8 cellular contexts compared by ENCODE assay signal in the genomic region with DNA sequence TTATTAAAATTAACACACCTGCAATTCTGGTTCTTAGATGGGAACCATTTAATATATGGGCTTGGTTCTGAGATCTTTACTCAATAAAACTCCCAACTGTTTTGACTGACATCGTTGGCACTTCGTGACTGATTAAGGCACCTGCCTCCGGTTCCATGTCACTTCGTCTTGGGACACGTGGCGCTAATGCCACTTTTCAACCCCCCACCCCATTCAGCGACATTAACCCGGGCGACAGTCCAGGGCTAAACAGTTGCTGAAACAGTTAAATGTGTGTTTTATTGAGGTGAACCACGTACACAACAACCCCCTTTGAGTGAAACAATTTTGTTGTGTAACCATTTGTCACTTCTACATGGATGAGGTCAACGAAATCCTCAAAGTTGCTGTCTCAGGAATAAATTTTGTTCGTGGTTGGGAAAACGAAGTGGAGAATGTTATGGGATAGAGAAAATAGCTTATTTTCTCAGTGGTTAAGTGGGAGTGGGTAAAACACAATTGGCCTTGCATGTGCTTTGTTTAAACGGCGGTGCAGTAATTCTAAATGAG. TPM values are rescaled to one million over a fixed set of nuclear protein-coding genes. Genes with fewer than 3 reads are reported as not detected.
DNase-seq lines count a peak whose midpoint lies in the region; ATAC-seq lines count a peak whose summit lies in the region.

No MANE protein-coding gene starts in this region.

- H3K4me1 ChIP-seq in thymus (ENCODE audit: control insufficient read depth, insufficient read depth, low read length) = peaks cover 9% of the 10 kb centered on the region

- peak overlapping the region; percentile 54 for H3K4me3 ChIP-seq in thymus (ENCODE audit: low read length)

- H3K4me1 Mint-ChIP-seq in activated naive CD8-positive, alpha-beta T cell treated with anti-CD3 and anti-CD28 coated beads, Interleukin-2, amount 10 ng/mL, durations not matched to agents 7 days and 5 days = peaks cover 34% of the 10 kb centered on the region

- H3K27ac Mint-ChIP-seq in activated naive CD8-positive, alpha-beta T cell treated with anti-CD3 and anti-CD28 coated beads, Interleukin-2, amount 10 ng/mL, durations not matched to agents 7 days and 5 days = peak overlapping the region; percentile 92

- peak; percentile 66 for DNase-seq in activated CD8-positive, alpha-beta memory T cell treated with anti-CD3 and anti-CD28 coated beads for 24 hours
- no peak for DNase-seq in activated CD8-positive, alpha-beta memory T cell treated with anti-CD3 and anti-CD28 coated beads, Interleukin-2, amount 50 U/mL, for 48 hours
- DNase-seq in activated naive CD8-positive, alpha-beta T cell treated with anti-CD3 and anti-CD28 coated beads, Interleukin-2, amount 10 ng/mL, durations not matched to agents 7 days and 5 days = no peak
- DNase-seq in NK-92 treated with Interleukin-12 subunit alpha and Interleukin-12 subunit beta, amount 100 ng/mL, for 24 hours (lab: John Stamatoyannopoulos, UW) = no peak
- no peak for DNase-seq in hippocampal formation (lab: John Stamatoyannopoulos, UW)

- no peaks in the 10 kb centered on the region for H3K27me3 ChIP-seq in layer of hippocampus (ENCODE audit: control insufficient read depth, insufficient read depth, low read length)
- no peaks in the 10 kb centered on the region for H3K27me3 ChIP-seq in thymus (ENCODE audit: control insufficient read depth, insufficient read depth)

- WGBS in thymus = 68% methylated on average over 15 of the region's 15 CpGs

- H3K4me3 Mint-ChIP-seq in activated naive CD8-positive, alpha-beta T cell treated with anti-CD3 and anti-CD28 coated beads, Interleukin-2, amount 10 ng/mL, durations not matched to agents 7 days and 5 days = peak overlapping the region; percentile 93

- peak overlapping the region; percentile 99 for H3K27ac ChIP-seq in layer of hippocampus (ENCODE audit: low read depth, low read length)
- peak overlapping the region; percentile 99 for H3K27ac ChIP-seq in thymus (ENCODE audit: low read depth)

- H3K36me3 Mint-ChIP-seq in activated naive CD8-positive, alpha-beta T cell treated with anti-CD3 and anti-CD28 coated beads, Interleukin-2, amount 10 ng/mL, durations not matched to agents 7 days and 5 days = peaks cover 4% of the 10 kb centered on the region

- no peaks in the 10 kb centered on the region for H3K9me3 ChIP-seq in thymus (ENCODE audit: control insufficient read depth)

- H3K36me3 ChIP-seq in thymus (ENCODE audit: control insufficient read depth, insufficient read depth) = no peaks in the 10 kb centered on the region

- POLR2A ChIA-PET in activated naive CD8-positive, alpha-beta T cell treated with anti-CD3 and anti-CD28 coated beads, Interleukin-2, amount 10 ng/mL, durations not matched to agents 7 days and 5 days (lab: Charles Lee) = interaction anchor here (2.1 to 4.4 kb wide), 3 partner anchors 11 to 142 kb away, joined by 10 to 62 read pairs (median 13); a partner anchor contains a TSS

- peaks cover 3% of the 10 kb centered on the region for H3K27me3 Mint-ChIP-seq in activated naive CD8-positive, alpha-beta T cell treated with anti-CD3 and anti-CD28 coated beads, Interleukin-2, amount 10 ng/mL, durations not matched to agents 7 days and 5 days

- no peak for ATAC-seq in activated naive CD8-positive, alpha-beta T cell treated with anti-CD3 and anti-CD28 coated beads, Interleukin-2, amount 10 ng/mL, durations not matched to agents 7 days and 5 days (ENCODE audit: low read depth)
- ATAC-seq in GM19035 (IDR thresholded peaks at IDR 0.05; ENCODE audit: unreplicated experiment) = no peak

- H3K9me3 Mint-ChIP-seq in activated naive CD8-positive, alpha-beta T cell treated with anti-CD3 and anti-CD28 coated beads, Interleukin-2, amount 10 ng/mL, durations not matched to agents 7 days and 5 days = peaks cover 3% of the 10 kb centered on the region

RNA-seq across cellular contexts. Expression of a gene that starts 9.9 kb away (rescaled TPM):
- 100 to 1,000 TPM; 227 to 253 TPM for total RNA-seq in activated naive CD8-positive, alpha-beta T cell treated with anti-CD3 and anti-CD28 coated beads, Interleukin-2, amount 10 ng/mL, durations not matched to agents 7 days and 5 days
- 137 TPM for polyA plus RNA-seq in thymus
